Comparison of ENCODE assay signal across 7 cellular contexts in genomic region chr1:152047954-152048640, GRCh38. TPM values are rescaled to one million over a fixed set of nuclear protein-coding genes. Genes with fewer than 3 reads are reported as not detected.
DNase-seq lines count a peak whose midpoint lies in the region; ATAC-seq, FAIRE-seq and TF ChIP-seq lines count a peak whose summit lies in the region.

No MANE protein-coding gene starts in this region.

- H3K36me3 ChIP-seq in bronchial epithelial cell (ENCODE audit: control insufficient read depth, insufficient read depth, low read length) (no peaks in the 10 kb centered on the region), kidney (ENCODE audit: control insufficient read depth in 1 of 2, insufficient read depth in 2 of 2, low read length in 2 of 2) (no peaks in the 10 kb centered on the region)

- peaks cover 4 to 19% of the 10 kb centered on the region in 2 donors for H3K4me1 ChIP-seq in kidney (ENCODE audit: control insufficient read depth in 1 of 2, insufficient read depth in 1 of 2, low read depth in 1 of 2, low read length in 2 of 2)

- peak; percentile 89 for ATAC-seq in HG02588 (IDR thresholded peaks at IDR 0.05; ENCODE audit: unreplicated experiment)

- peaks cover 0 to 5% of the 10 kb centered on the region in 2 donors for H3K9me3 ChIP-seq in kidney (ENCODE audit: control insufficient read depth in 1 of 2, low read length in 2 of 2)

- TF ChIP-seq POLR2A in GM12892 (IDR thresholded peaks at IDR 0.05; ENCODE audit: low read depth, low read length) (peak; percentile 82), NB4 (IDR thresholded peaks at IDR 0.05; ENCODE audit: extremely low read depth, insufficient read length) (peak; percentile 87)

- peak; percentile 71 for TF ChIP-seq CTCF in NB4 (IDR thresholded peaks at IDR 0.05; ENCODE audit: low read depth, low read length)
- peak; percentile 60 for TF ChIP-seq CTCF in WI38 (IDR thresholded peaks at IDR 0.05; ENCODE audit: low read depth, low read length)
- peak; percentile 24 for TF ChIP-seq CTCF in bronchial epithelial cell (IDR thresholded peaks at IDR 0.05; ENCODE audit: insufficient read depth, low read length, severe bottlenecking)
- TF ChIP-seq CTCF in kidney (IDR thresholded peaks at IDR 0.05; ENCODE audit: borderline replicate concordance, extremely low read depth, insufficient read depth): peak; percentile 38

- DNase-seq in GM12892 (ENCODE audit: insufficient read length): peak; percentile 55
- DNase-seq in NB4 (ENCODE audit: low read depth): peak; percentile 99
- DNase-seq in bronchial epithelial cell (ENCODE audit: low read depth): peak; percentile 96
- DNase-seq in kidney: peak; percentile 97
- peak; percentile 67 to 72 for DNase-seq in stimulated activated CD4-positive, alpha-beta T cell treated with anti-CD3 and anti-CD28 coated beads, Interleukin-15, amount 100 ng/mL, for 1 hour (ENCODE audit: low read depth in 1 of 2, low spot score in 1 of 2)

- H3K27me3 ChIP-seq in bronchial epithelial cell (ENCODE audit: control insufficient read depth, insufficient read depth, low read length): no peaks in the 10 kb centered on the region

- FAIRE-seq in GM12892 (lab: Jason Lieb, UNC) (peak; percentile 84), bronchial epithelial cell (lab: Jason Lieb, UNC) (peak; percentile 28), kidney (lab: Jason Lieb, UNC) (no peak)

- peak overlapping the region; percentile 62 to 79 for H3K9ac ChIP-seq in kidney (ENCODE audit: low read length in 2 of 2)

- intact Hi-C loops in kidney (cut with DNase I): no loop called here

- H3K4me3 ChIP-seq in NB4 (ENCODE audit: low read depth, low read length): peak overlapping the region; percentile 62
- peak overlapping the region; percentile 43 for H3K4me3 ChIP-seq in WI38 (ENCODE audit: low read depth, low read length)
- peak overlapping the region; percentile 10 for H3K4me3 ChIP-seq in bronchial epithelial cell (ENCODE audit: low read depth, low read length)
- peak overlapping the region; percentile 38 to 47 for H3K4me3 ChIP-seq in kidney (ENCODE audit: low read length in 2 of 2)

- H3K27ac ChIP-seq in kidney (ENCODE audit: low read depth in 2 of 2, low read length in 2 of 2): peak overlapping the region; percentile 95 to 99

RNA-seq across cellular contexts. Expression of gene S100A11, which starts 11.3 kb away (rescaled TPM):
- polyA plus RNA-seq in GM12892 (2012; ENCODE audit: missing spikeins): 45.2 TPM
- total RNA-seq in bronchial epithelial cell: 58.7 and 151 TPM in 2 replicates
- 835 TPM for total RNA-seq in kidney
- 925 TPM for polyA plus RNA-seq in kidney (ENCODE audit: insufficient read depth, low read depth, low replicate concordance)

RNA-seq across cellular contexts. Expression of gene TCHHL1, which starts 40.8 kb away (rescaled TPM):
- polyA plus RNA-seq in GM12892 (2012; ENCODE audit: missing spikeins): not detected
- total RNA-seq in bronchial epithelial cell (not detected in 2 replicates), kidney (not detected)
- polyA plus RNA-seq in kidney (ENCODE audit: insufficient read depth, low read depth, low replicate concordance): not detected

RNA-seq across cellular contexts. Expression of gene S100A10, which starts 54.4 kb away (rescaled TPM):
- 2.7 TPM for polyA plus RNA-seq in GM12892 (2012; ENCODE audit: missing spikeins)
- total RNA-seq in bronchial epithelial cell: 120 and 212 TPM in 2 replicates
- 467 TPM for total RNA-seq in kidney
- 500 TPM for polyA plus RNA-seq in kidney (ENCODE audit: insufficient read depth, low read depth, low replicate concordance)

Comparison
In these comparisons a context has a peak if more than half of its experiments do, and no peak if none do; other contexts are left out.
1. Peak in every context shown above with its lines: DNase-seq, ATAC-seq, H3K4me3 ChIP-seq and H3K27ac ChIP-seq.
2. H3K4me3 ChIP-seq: peak in every context shown above with its lines; median percentile 62 in NB4; 43 in WI38; 42 in kidney; 10 in bronchial epithelial cell.